Comparison of ENCODE assay signal across 25 cellular contexts in the genomic region with DNA sequence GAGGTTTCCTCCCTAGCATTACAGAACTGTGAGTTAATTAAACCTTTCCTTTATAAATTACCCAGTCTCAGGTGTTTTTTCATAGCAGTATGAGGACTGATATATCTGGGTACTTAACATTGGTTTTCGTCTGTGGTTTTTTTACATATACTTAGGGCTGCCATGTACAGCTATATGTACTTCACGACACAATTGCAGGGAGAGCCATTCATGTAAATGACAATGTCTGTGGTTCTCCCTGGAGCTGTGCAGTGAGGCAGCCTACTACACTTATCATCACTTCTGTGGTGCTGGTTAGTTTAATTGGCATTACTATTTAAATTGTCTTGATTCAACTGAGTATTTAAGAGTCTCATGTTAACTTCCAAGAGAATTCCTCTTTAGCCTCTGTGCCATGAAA.
"Had no signal": no experiment of that assay in that cellular context is flagged by ENCODE, and none has a peak within 500 bp of the region (broad histone marks: within the 10 kb centered on the region; RNA-seq: fewer than 3 reads in every experiment).

No MANE protein-coding gene starts in this region.

- H3K9me3 ChIP-seq: breast epithelium, gastroesophageal sphincter, right lobe of liver, thoracic aorta, vagina had no signal

- ATAC-seq: activated CD8-positive, alpha-beta memory T cell treated with anti-CD3 and anti-CD28 coated beads, Interleukin-2, amount 10 ng/mL, durations not matched to agents 7 days and 5 days; gastroesophageal sphincter; left ventricle myocardium superior; stimulated activated effector memory CD8-positive, alpha-beta T cell treated with anti-CD3 and anti-CD28 coated beads, Interleukin-12 subunit alpha, Interleukin-12 subunit beta, amount 100 ng/mL, for 72 hours; T-cell; WTC11 had no signal

- H3K4me1 ChIP-seq: breast epithelium, right lobe of liver had no signal

- H3K36me3 ChIP-seq: breast epithelium, right lobe of liver, thoracic aorta, vagina had no signal

- H3K36me3 Mint-ChIP-seq: stimulated activated effector memory CD8-positive, alpha-beta T cell treated with anti-CD3 and anti-CD28 coated beads, Interleukin-12 subunit alpha, Interleukin-12 subunit beta, amount 100 ng/mL, for 72 hours; T-cell; WTC11 had no signal

- H3K27ac ChIP-seq: coronary artery, epithelial cell of prostate, gastroesophageal sphincter, right lobe of liver, skin epidermis, thoracic aorta, vagina had no signal

- FAIRE-seq: islet of Langerhans had no signal

- H3K27ac Mint-ChIP-seq: activated CD8-positive, alpha-beta memory T cell treated with anti-CD3 and anti-CD28 coated beads, Interleukin-2, amount 10 ng/mL, durations not matched to agents 7 days and 5 days; activated naive CD4-positive, alpha-beta T cell treated with anti-CD3 and anti-CD28 coated beads, Interleukin-2, amount 50 U/mL, for 72 hours; stimulated activated effector memory CD8-positive, alpha-beta T cell treated with anti-CD3 and anti-CD28 coated beads, Interleukin-12 subunit alpha, Interleukin-12 subunit beta, amount 100 ng/mL, for 72 hours; T-cell; type B pancreatic cell; WTC11 had no signal

- DNase-seq: activated CD4-positive, alpha-beta T cell treated with anti-CD3 and anti-CD28 coated beads, Interleukin-2, amount 50 U/mL, for 48 hours; activated CD8-positive, alpha-beta memory T cell treated with anti-CD3 and anti-CD28 coated beads, Interleukin-2, amount 10 ng/mL, durations not matched to agents 7 days and 5 days; activated gamma-delta T cell; activated T-cell treated with anti-CD3 and anti-CD28 coated beads for 4 hours; amniotic stem cell; cerebellar nuclear complex; left ventricle myocardium superior; occipital lobe; right lobe of liver; stimulated activated CD4-positive, alpha-beta T cell treated with anti-CD3 and anti-CD28 coated beads, Interleukin-1b, Interleukin-23, amount 100 ng/mL, for 48 hours; T-cell; T-helper 9 cell had no signal

- H3K9me3 Mint-ChIP-seq: activated naive CD4-positive, alpha-beta T cell treated with anti-CD3 and anti-CD28 coated beads, Interleukin-2, amount 50 U/mL, for 72 hours; neural crest cell; stimulated activated effector memory CD8-positive, alpha-beta T cell treated with anti-CD3 and anti-CD28 coated beads, Interleukin-12 subunit alpha, Interleukin-12 subunit beta, amount 100 ng/mL, for 72 hours; T-cell; type B pancreatic cell; WTC11 had no signal

- H3K27me3 ChIP-seq: breast epithelium, gastroesophageal sphincter, right lobe of liver, vagina had no signal

- H3K4me1 Mint-ChIP-seq: neural crest cell had no signal

- H3K4me3 Mint-ChIP-seq: activated CD8-positive, alpha-beta memory T cell treated with anti-CD3 and anti-CD28 coated beads, Interleukin-2, amount 10 ng/mL, durations not matched to agents 7 days and 5 days; neural crest cell; stimulated activated effector memory CD8-positive, alpha-beta T cell treated with anti-CD3 and anti-CD28 coated beads, Interleukin-12 subunit alpha, Interleukin-12 subunit beta, amount 100 ng/mL, for 72 hours; T-cell; type B pancreatic cell; WTC11 had no signal

- H3K27me3 Mint-ChIP-seq: activated CD8-positive, alpha-beta memory T cell treated with anti-CD3 and anti-CD28 coated beads, Interleukin-2, amount 10 ng/mL, durations not matched to agents 7 days and 5 days; T-cell; type B pancreatic cell had no signal

- H3K4me3 ChIP-seq: breast epithelium, coronary artery, gastroesophageal sphincter, right lobe of liver, skin epidermis, thoracic aorta, vagina had no signal
